ENCODE assay signal across 10 cellular contexts in the genomic region with DNA sequence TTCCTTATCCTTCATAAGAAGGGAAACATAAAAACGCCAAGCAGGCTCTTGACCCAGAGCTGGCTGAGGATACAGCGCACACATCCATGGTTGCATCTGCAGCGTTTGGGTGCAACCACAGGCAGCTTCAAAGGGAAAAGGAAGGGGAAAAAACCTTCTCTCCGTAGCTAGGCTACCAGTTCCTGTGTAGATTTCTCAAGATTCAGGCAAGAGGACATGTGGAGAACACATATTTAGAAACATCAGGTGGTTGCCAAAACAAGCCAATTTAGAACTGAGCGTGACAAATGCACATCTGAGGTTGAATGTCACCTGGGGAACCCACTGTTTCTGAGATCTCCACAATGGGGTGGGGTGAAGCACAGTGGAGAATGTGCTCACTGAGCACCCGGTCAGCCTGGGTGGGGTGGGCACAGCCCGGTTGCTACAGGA.
DNase-seq lines count a peak whose midpoint lies in the region; ATAC-seq and TF ChIP-seq lines count a peak whose summit lies in the region.
"Had no signal": no experiment of that assay in that cellular context is flagged by ENCODE, and none has a peak within 500 bp of the region (broad histone marks: within the 10 kb centered on the region; RNA-seq: fewer than 3 reads in every experiment).

No MANE protein-coding gene starts in this region.

- H3K4me3 Mint-ChIP-seq in activated naive CD4-positive, alpha-beta T cell treated with anti-CD3 and anti-CD28 coated beads for 36 hours = peak overlapping the region; percentile 44
- no peak overlapping the region for H3K4me3 Mint-ChIP-seq in neural crest cell

- H3K27ac ChIP-seq in tibial nerve = peak overlapping the region in 1 of 4 donors; percentile 27
- H3K27ac ChIP-seq: cardiac muscle cell had no signal

- TF ChIP-seq POLR2A in tibial nerve (IDR thresholded peaks at IDR 0.05) = no peak

- intact Hi-C loops in activated naive CD4-positive, alpha-beta T cell treated with anti-CD3 and anti-CD28 coated beads for 36 hours (cut with micrococcal nuclease) = loop anchor here (2.0 to 10.0 kb wide), 2 partner anchors 72 to 268 kb away; partner anchors contain the start of gene AK7

- peak; percentile 47 for ATAC-seq in HG03354 (IDR thresholded peaks at IDR 0.05; ENCODE audit: poor library complexity, severe bottlenecking, unreplicated experiment)
- no peak for ATAC-seq in GM21717 (IDR thresholded peaks at IDR 0.05; ENCODE audit: unreplicated experiment)

- in situ Hi-C loops in GM13976 (cut with MboI; ENCODE audit: low sequenced_read_pairs, unreplicated experiment) = no loop called here

- no peaks in the 10 kb centered on the region for H3K9me3 Mint-ChIP-seq in activated naive CD4-positive, alpha-beta T cell treated with anti-CD3 and anti-CD28 coated beads for 36 hours
- H3K9me3 Mint-ChIP-seq in neural crest cell = no peaks in the 10 kb centered on the region

- peaks cover 41% of the 10 kb centered on the region for H3K4me1 Mint-ChIP-seq in activated naive CD4-positive, alpha-beta T cell treated with anti-CD3 and anti-CD28 coated beads for 36 hours (ENCODE audit: low read depth)
- peaks cover 15% of the 10 kb centered on the region for H3K4me1 Mint-ChIP-seq in neural crest cell

- no peaks in the 10 kb centered on the region for H3K27me3 ChIP-seq in tibial nerve
- H3K27me3 ChIP-seq: cardiac muscle cell, MG63 had no signal

- H3K4me1 ChIP-seq in tibial nerve = peaks cover 0 to 16% (median 5%) of the 10 kb centered on the region in 4 donors

- no peaks in the 10 kb centered on the region for H3K27me3 Mint-ChIP-seq in activated naive CD4-positive, alpha-beta T cell treated with anti-CD3 and anti-CD28 coated beads for 36 hours (ENCODE audit: low read depth)
- no peaks in the 10 kb centered on the region for H3K27me3 Mint-ChIP-seq in neural crest cell (ENCODE audit: low read depth)

- DNase-seq in GM13976 (ENCODE audit: low spot score) (peak; percentile 37), neural crest cell (ENCODE audit: low read depth, low spot score) (no peak), superior temporal gyrus (ENCODE audit: extremely low spot score) (no peak), tibial nerve (ENCODE audit: low spot score in 2 of 2) (no peak), OCI-M1 (lab: John Stamatoyannopoulos, UW) (no peak)
- DNase-seq in activated naive CD4-positive, alpha-beta T cell treated with anti-CD3 and anti-CD28 coated beads for 36 hours = peak; percentile 73
- DNase-seq: MG63 had no signal

- H3K36me3 Mint-ChIP-seq in activated naive CD4-positive, alpha-beta T cell treated with anti-CD3 and anti-CD28 coated beads for 36 hours (ENCODE audit: low read depth) = no peaks in the 10 kb centered on the region
- H3K36me3 Mint-ChIP-seq in neural crest cell (ENCODE audit: low read depth) = no peaks in the 10 kb centered on the region

- no peaks in the 10 kb centered on the region for H3K36me3 ChIP-seq in tibial nerve
- H3K36me3 ChIP-seq: cardiac muscle cell, MG63 had no signal

- no peak for TF ChIP-seq CTCF in GM13976 (IDR thresholded peaks at IDR 0.05; ENCODE audit: borderline replicate concordance, control extremely low read depth, extremely low read depth, insufficient read depth, missing control alignments)
- TF ChIP-seq CTCF in neural crest cell (conservative IDR thresholded peaks at IDR 0.05) = no peak
- TF ChIP-seq CTCF in tibial nerve (IDR thresholded peaks at IDR 0.05) = no peak

- no peaks in the 10 kb centered on the region for H3K9me3 ChIP-seq in tibial nerve
- H3K9me3 ChIP-seq: MG63 had no signal

- peak in 1 of 2 donors; percentile 26 for TF ChIP-seq EP300 in tibial nerve (IDR thresholded peaks at IDR 0.05)

- WGBS in tibial nerve, 2 donors = 46 to 60% methylated on average over 7 of the region's 7 CpGs

- CTCF ChIA-PET in activated naive CD4-positive, alpha-beta T cell treated with anti-CD3 and anti-CD28 coated beads for 36 hours (lab: Charles Lee) = interaction anchor here (0.7 to 1.9 kb wide), 2 partner anchors 25 to 294 kb away, joined by 3 to 9 read pairs; no protein-coding TSS in a partner anchor

- no peak overlapping the region for H3K4me3 ChIP-seq in tibial nerve
- H3K4me3 ChIP-seq: cardiac muscle cell, MG63 had no signal

- H3K27ac Mint-ChIP-seq in activated naive CD4-positive, alpha-beta T cell treated with anti-CD3 and anti-CD28 coated beads for 36 hours = peak overlapping the region; percentile 89
- H3K27ac Mint-ChIP-seq in neural crest cell (ENCODE audit: unreplicated experiment) = peak overlapping the region; percentile 61

Comparison
In these comparisons a context has a peak if more than half of its experiments do, and no peak if none do; other contexts are left out.
1. DNase-seq: peak in GM13976 (single experiment) and activated naive CD4-positive, alpha-beta T cell treated with anti-CD3 and anti-CD28 coated beads for 36 hours (single experiment); none in neural crest cell (single experiment), superior temporal gyrus (single experiment), tibial nerve (0 of 2) and OCI-M1 (single experiment).